In genomic region chr16:27756206-27756970, GRCh38 we compare ENCODE assay signal across 1 cellular context.
A peak's percentile ranks its signal among the peaks of the same experiment; 100 is the strongest.
TF ChIP-seq lines count a peak whose summit lies in the region.

No MANE protein-coding gene starts in this region.

TF ChIP-seq in K562, 482 proteins besides CTCF, POLR2A, EP300 and RAD21 (continued from another document and continues in another):
- TF ChIP-seq, protein P1, sequence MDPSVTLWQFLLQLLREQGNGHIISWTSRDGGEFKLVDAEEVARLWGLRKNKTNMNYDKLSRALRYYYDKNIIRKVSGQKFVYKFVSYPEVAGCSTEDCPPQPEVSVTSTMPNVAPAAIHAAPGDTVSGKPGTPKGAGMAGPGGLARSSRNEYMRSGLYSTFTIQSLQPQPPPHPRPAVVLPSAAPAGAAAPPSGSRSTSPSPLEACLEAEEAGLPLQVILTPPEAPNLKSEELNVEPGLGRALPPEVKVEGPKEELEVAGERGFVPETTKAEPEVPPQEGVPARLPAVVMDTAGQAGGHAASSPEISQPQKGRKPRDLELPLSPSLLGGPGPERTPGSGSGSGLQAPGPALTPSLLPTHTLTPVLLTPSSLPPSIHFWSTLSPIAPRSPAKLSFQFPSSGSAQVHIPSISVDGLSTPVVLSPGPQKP (CRISPR knock-in tag; IDR thresholded peaks at IDR 0.05) = no peak
- TF ChIP-seq ZFP30 (CRISPR knock-in tag; IDR thresholded peaks at IDR 0.05; ENCODE audit: borderline replicate concordance) (no peak), ELF4 (CRISPR knock-in tag; IDR thresholded peaks at IDR 0.05) (no peak), FOXM1 (IDR thresholded peaks at IDR 0.05; ENCODE audit: low read depth) (peak; percentile 73; the same call in 1 of the 2 replicates), FOXM1 (CRISPR knock-in tag; IDR thresholded peaks at IDR 0.05; ENCODE audit: low read depth) (no peak), MCM7 (IDR thresholded peaks at IDR 0.05) (no peak), SNRNP70 (optimal IDR thresholded peaks at IDR 0.05; ENCODE audit: low read depth, low read length) (no peak), ZNF592 (IDR thresholded peaks at IDR 0.05) (peak; percentile 53; the same call in 1 of the 2 replicates), TCF15 (CRISPR knock-in tag; IDR thresholded peaks at IDR 0.05) (no peak), SUPT5H (IDR thresholded peaks at IDR 0.05) (no peak), ZNF586 (CRISPR knock-in tag; conservative IDR thresholded peaks at IDR 0.05) (no peak), TAF15 (IDR thresholded peaks at IDR 0.05; ENCODE audit: low read depth, low read length) (no peak), ZNF263 (CRISPR knock-in tag; IDR thresholded peaks at IDR 0.05; ENCODE audit: borderline replicate concordance) (no peak), POLR3G (IDR thresholded peaks at IDR 0.05; ENCODE audit: extremely low read depth, insufficient read length, insufficient replicate concordance) (no peak), ZNF395 (CRISPR knock-in tag; IDR thresholded peaks at IDR 0.05) (no peak), XRCC3 (IDR thresholded peaks at IDR 0.05) (no peak), ZNF583 (CRISPR knock-in tag; IDR thresholded peaks at IDR 0.05) (0 out of 2 replicates have a peak, but pooled peaks have one; percentile 39), HOXB6 (CRISPR knock-in tag; IDR thresholded peaks at IDR 0.05; ENCODE audit: borderline replicate concordance) (no peak), TEAD2 (tag; IDR thresholded peaks at IDR 0.05) (no peak), SPI1 (IDR thresholded peaks at IDR 0.05; ENCODE audit: borderline replicate concordance, low read depth, low read length) (no peak), KAT7 (CRISPR knock-in tag; IDR thresholded peaks at IDR 0.05; ENCODE audit: borderline replicate concordance) (no peak), E2F8 (IDR thresholded peaks at IDR 0.05; ENCODE audit: low read depth, partially characterized antibody) (no peak), MTA1 (IDR thresholded peaks at IDR 0.05; ENCODE audit: borderline replicate concordance) (no peak), KLF13 (tag; IDR thresholded peaks at IDR 0.05; ENCODE audit: borderline replicate concordance, low read depth) (no peak), POLR2B (IDR thresholded peaks at IDR 0.05; ENCODE audit: low read depth, partially characterized antibody) (no peak), ZBED1 (IDR thresholded peaks at IDR 0.05) (no peak), SREBF2 (CRISPR knock-in tag; IDR thresholded peaks at IDR 0.05) (no peak), LARP7 (IDR thresholded peaks at IDR 0.05) (no peak), BHLHE40 (IDR thresholded peaks at IDR 0.05; ENCODE audit: low read length) (no peak), MYC (IDR thresholded peaks at IDR 0.05; ENCODE audit: low read depth, low read length) (no peak), MYC (CRISPR knock-in tag; IDR thresholded peaks at IDR 0.05; ENCODE audit: borderline replicate concordance, low read depth) (no peak), HNRNPK (IDR thresholded peaks at IDR 0.05; ENCODE audit: low read depth, low read length, poor library complexity, severe bottlenecking) (no peak), ETV5 (CRISPR knock-in tag; IDR thresholded peaks at IDR 0.05; ENCODE audit: low read depth) (no peak), ZNF79 (CRISPR knock-in tag; IDR thresholded peaks at IDR 0.05; ENCODE audit: low read depth) (no peak), MAFK (IDR thresholded peaks at IDR 0.05; ENCODE audit: low read length) (peak; percentile 59), CBX3 (IDR thresholded peaks at IDR 0.05; ENCODE audit: borderline replicate concordance in 1 of 2, low read length in 2 of 2) (0 out of 3 replicates have a peak, but pooled peaks of 1 of the 2 experiments have one; percentile 21), ARID3B (CRISPR knock-in tag; IDR thresholded peaks at IDR 0.05; ENCODE audit: borderline replicate concordance) (no peak), RFX1 (IDR thresholded peaks at IDR 0.05) (no peak), DLX4 (CRISPR knock-in tag; IDR thresholded peaks at IDR 0.05) (no peak), ELF1 (tag; IDR thresholded peaks at IDR 0.05) (no peak), NCOA1 (IDR thresholded peaks at IDR 0.05; ENCODE audit: low read depth) (no peak; the same call in 1 of the 2 replicates), NFE2 (IDR thresholded peaks at IDR 0.05; ENCODE audit: low read depth) (no peak), PHF20 (IDR thresholded peaks at IDR 0.05; ENCODE audit: partially characterized antibody) (no peak), NFXL1 (CRISPR knock-in tag; IDR thresholded peaks at IDR 0.05) (no peak), XRCC4 (IDR thresholded peaks at IDR 0.05; ENCODE audit: extremely low read depth, insufficient read depth, insufficient read length) (no peak), ZNF589 (CRISPR knock-in tag; IDR thresholded peaks at IDR 0.05; ENCODE audit: low read depth) (no peak)
- TF ChIP-seq, protein P2, sequence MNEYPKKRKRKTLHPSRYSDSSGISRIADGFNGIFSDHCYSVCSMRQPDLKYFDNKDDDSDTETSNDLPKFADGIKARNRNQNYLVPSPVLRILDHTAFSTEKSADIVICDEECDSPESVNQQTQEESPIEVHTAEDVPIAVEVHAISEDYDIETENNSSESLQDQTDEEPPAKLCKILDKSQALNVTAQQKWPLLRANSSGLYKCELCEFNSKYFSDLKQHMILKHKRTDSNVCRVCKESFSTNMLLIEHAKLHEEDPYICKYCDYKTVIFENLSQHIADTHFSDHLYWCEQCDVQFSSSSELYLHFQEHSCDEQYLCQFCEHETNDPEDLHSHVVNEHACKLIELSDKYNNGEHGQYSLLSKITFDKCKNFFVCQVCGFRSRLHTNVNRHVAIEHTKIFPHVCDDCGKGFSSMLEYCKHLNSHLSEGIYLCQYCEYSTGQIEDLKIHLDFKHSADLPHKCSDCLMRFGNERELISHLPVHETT (CRISPR knock-in tag; conservative IDR thresholded peaks at IDR 0.05 in 1 of 2, IDR thresholded peaks at IDR 0.05 in 1 of 2) = no peak
- TF ChIP-seq, protein P3, sequence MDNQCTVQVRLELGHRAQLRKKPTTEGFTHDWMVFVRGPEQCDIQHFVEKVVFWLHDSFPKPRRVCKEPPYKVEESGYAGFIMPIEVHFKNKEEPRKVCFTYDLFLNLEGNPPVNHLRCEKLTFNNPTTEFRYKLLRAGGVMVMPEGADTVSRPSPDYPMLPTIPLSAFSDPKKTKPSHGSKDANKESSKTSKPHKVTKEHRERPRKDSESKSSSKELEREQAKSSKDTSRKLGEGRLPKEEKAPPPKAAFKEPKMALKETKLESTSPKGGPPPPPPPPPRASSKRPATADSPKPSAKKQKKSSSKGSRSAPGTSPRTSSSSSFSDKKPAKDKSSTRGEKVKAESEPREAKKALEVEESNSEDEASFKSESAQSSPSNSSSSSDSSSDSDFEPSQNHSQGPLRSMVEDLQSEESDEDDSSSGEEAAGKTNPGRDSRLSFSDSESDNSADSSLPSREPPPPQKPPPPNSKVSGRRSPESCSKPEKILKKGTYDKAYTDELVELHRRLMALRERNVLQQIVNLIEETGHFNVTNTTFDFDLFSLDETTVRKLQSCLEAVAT (IDR thresholded peaks at IDR 0.05) = no peak
- TF ChIP-seq, protein P4, sequence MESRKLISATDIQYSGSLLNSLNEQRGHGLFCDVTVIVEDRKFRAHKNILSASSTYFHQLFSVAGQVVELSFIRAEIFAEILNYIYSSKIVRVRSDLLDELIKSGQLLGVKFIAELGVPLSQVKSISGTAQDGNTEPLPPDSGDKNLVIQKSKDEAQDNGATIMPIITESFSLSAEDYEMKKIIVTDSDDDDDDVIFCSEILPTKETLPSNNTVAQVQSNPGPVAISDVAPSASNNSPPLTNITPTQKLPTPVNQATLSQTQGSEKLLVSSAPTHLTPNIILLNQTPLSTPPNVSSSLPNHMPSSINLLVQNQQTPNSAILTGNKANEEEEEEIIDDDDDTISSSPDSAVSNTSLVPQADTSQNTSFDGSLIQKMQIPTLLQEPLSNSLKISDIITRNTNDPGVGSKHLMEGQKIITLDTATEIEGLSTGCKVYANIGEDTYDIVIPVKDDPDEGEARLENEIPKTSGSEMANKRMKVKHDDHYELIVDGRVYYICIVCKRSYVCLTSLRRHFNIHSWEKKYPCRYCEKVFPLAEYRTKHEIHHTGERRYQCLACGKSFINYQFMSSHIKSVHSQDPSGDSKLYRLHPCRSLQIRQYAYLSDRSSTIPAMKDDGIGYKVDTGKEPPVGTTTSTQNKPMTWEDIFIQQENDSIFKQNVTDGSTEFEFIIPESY (CRISPR knock-in tag; IDR thresholded peaks at IDR 0.05) = no peak
- TF ChIP-seq, protein P5, sequence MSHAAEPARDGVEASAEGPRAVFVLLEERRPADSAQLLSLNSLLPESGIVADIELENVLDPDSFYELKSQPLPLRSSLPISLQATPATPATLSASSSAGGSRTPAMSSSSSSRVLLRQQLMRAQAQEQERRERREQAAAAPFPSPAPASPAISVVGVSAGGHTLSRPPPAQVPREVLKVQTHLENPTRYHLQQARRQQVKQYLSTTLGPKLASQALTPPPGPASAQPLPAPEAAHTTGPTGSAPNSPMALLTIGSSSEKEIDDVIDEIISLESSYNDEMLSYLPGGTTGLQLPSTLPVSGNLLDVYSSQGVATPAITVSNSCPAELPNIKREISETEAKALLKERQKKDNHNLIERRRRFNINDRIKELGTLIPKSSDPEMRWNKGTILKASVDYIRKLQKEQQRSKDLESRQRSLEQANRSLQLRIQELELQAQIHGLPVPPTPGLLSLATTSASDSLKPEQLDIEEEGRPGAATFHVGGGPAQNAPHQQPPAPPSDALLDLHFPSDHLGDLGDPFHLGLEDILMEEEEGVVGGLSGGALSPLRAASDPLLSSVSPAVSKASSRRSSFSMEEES (CRISPR knock-in tag; IDR thresholded peaks at IDR 0.05) = no peak
